In genomic region chr5:116507051-116507537, GRCh38 we compare ENCODE assay signal across 18 cellular contexts.
DNase-seq lines count a peak whose midpoint lies in the region; ATAC-seq and TF ChIP-seq lines count a peak whose summit lies in the region.
"Had no signal": no experiment of that assay in that cellular context is flagged by ENCODE, and none has a peak within 500 bp of the region (broad histone marks: within the 10 kb centered on the region; RNA-seq: fewer than 3 reads in every experiment).

No MANE protein-coding gene starts in this region.

- intact Hi-C loops in activated CD8-positive, alpha-beta T cell treated with anti-CD3 and anti-CD28 coated beads for 36 hours (cut with micrococcal nuclease) = no loop called here

- H3K36me3 ChIP-seq in HEK293 (ENCODE audit: control insufficient read depth in 2 of 2, insufficient read depth in 1 of 2, low read length in 2 of 2) (peaks cover 0 to 2% of the 10 kb centered on the region in 2 experiments; a peak in 2 of 3 replicates), stomach smooth muscle (ENCODE audit: control insufficient read depth in 2 of 2, insufficient read depth in 2 of 2, low read length in 2 of 2) (peaks cover 0 to under 1% of the 10 kb centered on the region in 2 donors)
- H3K36me3 ChIP-seq: BLaER1, gastrocnemius medialis had no signal

- H3K4me3 Mint-ChIP-seq in brain (peak overlapping the region; percentile 7 to 57 (median 14)), osteocyte (ENCODE audit: unreplicated experiment) (no peak overlapping the region)
- H3K4me3 Mint-ChIP-seq in activated CD8-positive, alpha-beta T cell treated with anti-CD3 and anti-CD28 coated beads for 36 hours = no peak overlapping the region
- H3K4me3 Mint-ChIP-seq: activated naive CD8-positive, alpha-beta T cell treated with anti-CD3 and anti-CD28 coated beads, Interleukin-2, amount 10 ng/mL, durations not matched to agents 7 days and 5 days; activated T-helper 1 cell treated with anti-CD3 and anti-CD28 coated beads, Interleukin-12 subunit alpha, Interleukin-12 subunit beta, Interleukin-2, Interleukin-4 antibody, amounts not matched to agents 30 ng/mL and 10 ng/mL and 1 ng/mL, durations not matched to agents 14 hours and 24 hours and 36 hours had no signal

- H3K27me3 ChIP-seq in stomach smooth muscle (ENCODE audit: control insufficient read depth in 1 of 2, insufficient read depth in 2 of 2, low read length in 2 of 2) = no peaks in the 10 kb centered on the region
- H3K27me3 ChIP-seq: BLaER1, gastrocnemius medialis had no signal

- H3K4me1 Mint-ChIP-seq in brain (peaks cover 100% of the 10 kb centered on the region), osteocyte (ENCODE audit: unreplicated experiment) (peaks cover 5% of the 10 kb centered on the region)
- no peaks in the 10 kb centered on the region for H3K4me1 Mint-ChIP-seq in activated CD8-positive, alpha-beta T cell treated with anti-CD3 and anti-CD28 coated beads for 36 hours (ENCODE audit: low read depth)
- H3K4me1 Mint-ChIP-seq: activated naive CD8-positive, alpha-beta T cell treated with anti-CD3 and anti-CD28 coated beads, Interleukin-2, amount 10 ng/mL, durations not matched to agents 7 days and 5 days had no signal

- POLR2A ChIA-PET in HEK293 (lab: Yijun Ruan, JAX) = no interaction called here
- POLR2A ChIA-PET in activated CD8-positive, alpha-beta T cell treated with anti-CD3 and anti-CD28 coated beads for 36 hours (lab: Charles Lee) = no interaction called here

- H3K27ac ChIP-seq in HEK293 (ENCODE audit: extremely low read depth, low read depth, low read length) = no peak overlapping the region; the same call in 1 of the 2 replicates
- peak overlapping the region; percentile 7 for H3K27ac ChIP-seq in stomach smooth muscle (ENCODE audit: low read length)
- H3K27ac ChIP-seq: BLaER1, gastrocnemius medialis, VCaP had no signal

- H3K27me3 Mint-ChIP-seq in brain = no peaks in the 10 kb centered on the region
- no peaks in the 10 kb centered on the region for H3K27me3 Mint-ChIP-seq in activated CD8-positive, alpha-beta T cell treated with anti-CD3 and anti-CD28 coated beads for 36 hours
- H3K27me3 Mint-ChIP-seq in osteocyte (ENCODE audit: unreplicated experiment) = no peaks in the 10 kb centered on the region
- H3K27me3 Mint-ChIP-seq: activated naive CD8-positive, alpha-beta T cell treated with anti-CD3 and anti-CD28 coated beads, Interleukin-2, amount 10 ng/mL, durations not matched to agents 7 days and 5 days had no signal

- H3K27ac Mint-ChIP-seq in brain (peak overlapping the region in 4 of 5 experiments; percentile 22 to 97 (median 36)), osteocyte (ENCODE audit: unreplicated experiment) (no peak overlapping the region)
- H3K27ac Mint-ChIP-seq in activated CD8-positive, alpha-beta T cell treated with anti-CD3 and anti-CD28 coated beads for 36 hours = no peak overlapping the region
- H3K27ac Mint-ChIP-seq: activated naive CD8-positive, alpha-beta T cell treated with anti-CD3 and anti-CD28 coated beads, Interleukin-2, amount 10 ng/mL, durations not matched to agents 7 days and 5 days; activated T-helper 1 cell treated with anti-CD3 and anti-CD28 coated beads, Interleukin-12 subunit alpha, Interleukin-12 subunit beta, Interleukin-2, Interleukin-4 antibody, amounts not matched to agents 30 ng/mL and 10 ng/mL and 1 ng/mL, durations not matched to agents 14 hours and 24 hours and 36 hours had no signal

- TF ChIP-seq CTCF in HEK293 (tag by site-specific recombination; IDR thresholded peaks at IDR 0.05) = no peak
- no peak for TF ChIP-seq CTCF in brain (conservative IDR thresholded peaks at IDR 0.05)
- no peak for TF ChIP-seq CTCF in activated CD8-positive, alpha-beta T cell treated with anti-CD3 and anti-CD28 coated beads for 36 hours (IDR thresholded peaks at IDR 0.05)
- TF ChIP-seq CTCF in osteocyte (IDR thresholded peaks at IDR 0.05) = no peak

- H3K4me3 ChIP-seq in HEK293 (ENCODE audit: low read depth, low read length) = no peak overlapping the region
- H3K4me3 ChIP-seq in stomach smooth muscle (ENCODE audit: low read length in 2 of 2) = peak overlapping the region in 1 of 2 donors; percentile 6
- H3K4me3 ChIP-seq: BLaER1, gastrocnemius medialis, lung had no signal

- DNase-seq in iris pigment epithelial cell (ENCODE audit: low read depth) = peak; percentile 37
- no peak for DNase-seq in activated CD8-positive, alpha-beta T cell treated with anti-CD3 and anti-CD28 coated beads for 36 hours
- DNase-seq in osteocyte (ENCODE audit: extremely low spot score, unreplicated experiment) = no peak
- DNase-seq: activated naive CD8-positive, alpha-beta T cell treated with anti-CD3 and anti-CD28 coated beads, Interleukin-2, amount 10 ng/mL, durations not matched to agents 7 days and 5 days; DMS 273 treated with DMSO at 0.1 percent for 48 hours; effector CD4-positive, alpha-beta T cell; gastrocnemius medialis; NCI-H2107; SW 1271 had no signal

- H3K36me3 Mint-ChIP-seq in brain (peaks cover 39% of the 10 kb centered on the region), osteocyte (ENCODE audit: unreplicated experiment) (no peaks in the 10 kb centered on the region)
- H3K36me3 Mint-ChIP-seq in activated CD8-positive, alpha-beta T cell treated with anti-CD3 and anti-CD28 coated beads for 36 hours (ENCODE audit: low read depth) = no peaks in the 10 kb centered on the region
- H3K36me3 Mint-ChIP-seq: activated naive CD8-positive, alpha-beta T cell treated with anti-CD3 and anti-CD28 coated beads, Interleukin-2, amount 10 ng/mL, durations not matched to agents 7 days and 5 days had no signal

- H3K9me3 ChIP-seq in HEK293 (ENCODE audit: control insufficient read depth, insufficient read depth, low read depth, low read length) (no peaks in the 10 kb centered on the region), stomach smooth muscle (ENCODE audit: control insufficient read depth in 2 of 2, low read length in 2 of 2) (no peaks in the 10 kb centered on the region)
- H3K9me3 ChIP-seq: BLaER1, gastrocnemius medialis had no signal

- peaks cover 47% of the 10 kb centered on the region for H3K4me1 ChIP-seq in HEK293 (ENCODE audit: control insufficient read depth, insufficient read depth, low read length)
- peaks cover 38% of the 10 kb centered on the region for H3K4me1 ChIP-seq in stomach smooth muscle (ENCODE audit: control insufficient read depth, insufficient read depth, low read length)
- H3K4me1 ChIP-seq: BLaER1 had no signal

- ATAC-seq in activated CD8-positive, alpha-beta T cell treated with anti-CD3 and anti-CD28 coated beads for 36 hours = no peak
- no peak for ATAC-seq in HG02623 (IDR thresholded peaks at IDR 0.05; ENCODE audit: unreplicated experiment)
- ATAC-seq: HCT116 had no signal

- CTCF ChIA-PET in HEK293 (lab: Yijun Ruan, JAX) = no interaction called here
- CTCF ChIA-PET in activated CD8-positive, alpha-beta T cell treated with anti-CD3 and anti-CD28 coated beads for 36 hours (lab: Charles Lee) = no interaction called here

- H3K9ac ChIP-seq in stomach smooth muscle (ENCODE audit: low read length in 2 of 2) = no peak overlapping the region
- H3K9ac ChIP-seq: BLaER1 had no signal

- no peaks in the 10 kb centered on the region for H3K9me3 Mint-ChIP-seq in brain
- no peaks in the 10 kb centered on the region for H3K9me3 Mint-ChIP-seq in activated CD8-positive, alpha-beta T cell treated with anti-CD3 and anti-CD28 coated beads for 36 hours
- H3K9me3 Mint-ChIP-seq in osteocyte (ENCODE audit: unreplicated experiment) = no peaks in the 10 kb centered on the region
- H3K9me3 Mint-ChIP-seq: activated naive CD8-positive, alpha-beta T cell treated with anti-CD3 and anti-CD28 coated beads, Interleukin-2, amount 10 ng/mL, durations not matched to agents 7 days and 5 days; activated T-helper 1 cell treated with anti-CD3 and anti-CD28 coated beads, Interleukin-12 subunit alpha, Interleukin-12 subunit beta, Interleukin-2, Interleukin-4 antibody, amounts not matched to agents 30 ng/mL and 10 ng/mL and 1 ng/mL, durations not matched to agents 14 hours and 24 hours and 36 hours had no signal

TF ChIP-seq in HEK293, 187 proteins besides CTCF, POLR2A, EP300 and RAD21 (continues in another document):
- TF ChIP-seq MEIS1 (CRISPR knock-in tag; IDR thresholded peaks at IDR 0.05; ENCODE audit: borderline replicate concordance) = no peak
- TF ChIP-seq OSR2 (tag by site-specific recombination; IDR thresholded peaks at IDR 0.05) = peak; percentile 58
- peak; percentile 74; the same call in 1 of the 2 replicates for TF ChIP-seq ZSCAN30 (tag by site-specific recombination; IDR thresholded peaks at IDR 0.05)
- TF ChIP-seq ZNF449 (tag by site-specific recombination; IDR thresholded peaks at IDR 0.05) = no peak
- 0 out of 2 replicates have a peak, but pooled peaks have one; percentile 46 for TF ChIP-seq ZNF660 (tag by site-specific recombination; IDR thresholded peaks at IDR 0.05)
- TF ChIP-seq ZNF629 (tag by site-specific recombination; IDR thresholded peaks at IDR 0.05) = peak; percentile 55
- no peak for TF ChIP-seq ZBTB6 (tag by site-specific recombination; IDR thresholded peaks at IDR 0.05)
- TF ChIP-seq ZXDB (tag by site-specific recombination; IDR thresholded peaks at IDR 0.05) = peak; percentile 63

Comparison
In these comparisons a context has a peak if more than half of its experiments do, and no peak if none do; other contexts are left out.
1. H3K27ac Mint-ChIP-seq: peak in brain (4 of 5); none in activated CD8-positive, alpha-beta T cell treated with anti-CD3 and anti-CD28 coated beads for 36 hours (single experiment) and osteocyte (single experiment).
2. H3K4me3 Mint-ChIP-seq: peak in brain (5 of 5); none in activated CD8-positive, alpha-beta T cell treated with anti-CD3 and anti-CD28 coated beads for 36 hours (single experiment) and osteocyte (single experiment).